In the genomic region with DNA sequence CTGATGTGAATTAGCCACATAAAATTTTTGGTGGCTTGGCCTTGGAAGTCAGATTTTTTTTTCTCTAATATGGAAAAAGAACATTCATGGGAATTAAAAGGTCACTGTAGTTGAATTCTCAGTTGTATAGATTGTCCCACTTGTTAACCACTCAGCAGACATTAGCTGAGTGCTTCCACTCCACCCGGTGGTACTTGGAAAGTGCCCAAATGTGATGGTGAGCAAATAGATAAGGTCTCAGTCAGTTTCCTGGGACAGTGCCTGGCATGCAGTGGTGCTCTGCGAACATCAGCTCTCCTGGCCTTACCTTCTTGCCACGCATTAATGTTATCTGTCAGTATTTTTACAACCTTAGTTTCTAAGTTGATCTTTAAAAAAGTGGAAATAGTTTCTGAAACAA, we compare ENCODE assay signal across 8 cellular contexts. TPM values are rescaled to one million over a fixed set of nuclear protein-coding genes. Genes with fewer than 3 reads are reported as not detected.
A peak's percentile ranks its signal among the peaks of the same experiment; 100 is the strongest.
DNase-seq lines count a peak whose midpoint lies in the region; ATAC-seq, FAIRE-seq and TF ChIP-seq lines count a peak whose summit lies in the region.

No MANE protein-coding gene starts in this region.

- no peaks in the 10 kb centered on the region for H3K27me3 Mint-ChIP-seq in chondrocyte (ENCODE audit: low read depth)

- H3K9me3 Mint-ChIP-seq in chondrocyte (ENCODE audit: low read depth), result no peaks in the 10 kb centered on the region

- H3K4me1 Mint-ChIP-seq in chondrocyte (ENCODE audit: low read depth), result peaks cover 63% of the 10 kb centered on the region

- H3K4me3 Mint-ChIP-seq in chondrocyte (ENCODE audit: unreplicated experiment), result no peak overlapping the region

- FAIRE-seq in RCC 7860 (lab: Jason Lieb, UNC), result peak; percentile 45
- FAIRE-seq in D721Med (lab: Jason Lieb, UNC), result no peak

- no peak for ATAC-seq in GM21717 (IDR thresholded peaks at IDR 0.05; ENCODE audit: unreplicated experiment)

- H3K27ac Mint-ChIP-seq in chondrocyte (ENCODE audit: unreplicated experiment), result no peak overlapping the region

- peak; percentile 15 for DNase-seq in HCEC 1CT
- DNase-seq in RCC 7860 (ENCODE audit: low spot score), result peak; percentile 29
- DNase-seq in fibroblast of the aortic adventitia (ENCODE audit: low read depth), result peak; percentile 40
- DNase-seq in skeletal muscle cell (ENCODE audit: low read depth), result no peak
- no peak for DNase-seq in chondrocyte (ENCODE audit: low spot score)
- no peak for DNase-seq in NK-92 (lab: John Stamatoyannopoulos, UW; ENCODE audit: unreplicated experiment)
- no peak for DNase-seq in D721Med (ENCODE audit: insufficient read length, low spot score)

- H3K4me3 ChIP-seq in fibroblast of the aortic adventitia (ENCODE audit: low read depth, low read length), result peak overlapping the region; percentile 92
- peak overlapping the region; percentile 98 for H3K4me3 ChIP-seq in skeletal muscle cell (ENCODE audit: low read depth, low read length)

- no peak for TF ChIP-seq CTCF in fibroblast of the aortic adventitia (IDR thresholded peaks at IDR 0.05; ENCODE audit: insufficient read depth, low read length)
- TF ChIP-seq CTCF in chondrocyte (IDR thresholded peaks at IDR 0.05), result no peak
- no peak for TF ChIP-seq CTCF in D721Med (IDR thresholded peaks at IDR 0.05; ENCODE audit: insufficient read depth, missing control alignments)

- H3K36me3 Mint-ChIP-seq in chondrocyte (ENCODE audit: low read depth), result peaks cover 12% of the 10 kb centered on the region

RNA-seq across cellular contexts. Expression of gene ATP5F1C, which starts 1.4 kb away (rescaled TPM):
- total RNA-seq in fibroblast of the aortic adventitia (ENCODE audit: low replicate concordance), result 96.4 and 251 TPM in 2 replicates
- 136 to 157 TPM (median 136 TPM) in 3 replicates for total RNA-seq in chondrocyte

RNA-seq across cellular contexts. Expression of gene KIN, which starts 1.6 kb away (rescaled TPM):
- total RNA-seq in fibroblast of the aortic adventitia (ENCODE audit: low replicate concordance), result 7.0 and 55.2 TPM in 2 replicates
- total RNA-seq in chondrocyte, result 11.3 to 15.6 TPM (median 14.2 TPM) in 3 replicates

RNA-seq across cellular contexts. Expression of gene TAF3, which starts 28.9 kb away (rescaled TPM):
- total RNA-seq in fibroblast of the aortic adventitia (ENCODE audit: low replicate concordance), result 3.9 and 6.5 TPM in 2 replicates
- total RNA-seq in chondrocyte, result 6.2 to 8.6 TPM (median 7.2 TPM) in 3 replicates

Comparison
In these comparisons a context has a peak if more than half of its experiments do, and no peak if none do; other contexts are left out.
1. DNase-seq: peak in HCEC 1CT (single experiment), RCC 7860 (single experiment) and fibroblast of the aortic adventitia (single experiment); none in skeletal muscle cell (single experiment), chondrocyte (single experiment), NK-92 (single experiment) and D721Med (single experiment).